Comparison of ENCODE assay signal across 24 cellular contexts in genomic region chr15:77822631-77823230, GRCh38.
DNase-seq lines count a peak whose midpoint lies in the region; ATAC-seq and TF ChIP-seq lines count a peak whose summit lies in the region.
"Had no signal": no experiment of that assay in that cellular context is flagged by ENCODE, and none has a peak within 500 bp of the region (broad histone marks: within the 10 kb centered on the region; RNA-seq: fewer than 3 reads in every experiment).

No MANE protein-coding gene starts in this region.

- no peak for ATAC-seq in HG02798 (IDR thresholded peaks at IDR 0.05; ENCODE audit: poor library complexity, unreplicated experiment)
- ATAC-seq: T-helper 17 cell had no signal

- H3K18ac ChIP-seq in neuronal stem cell (ENCODE audit: low read length): peak overlapping the region; percentile 21

- H3K27ac ChIP-seq in A673 (ENCODE audit: low read depth, low read length, poor library complexity, severe bottlenecking) (peak overlapping the region; percentile 27), neuronal stem cell (replicated peaks; ENCODE audit: low read length) (no peak overlapping the region)
- H3K27ac ChIP-seq: 22Rv1, BLaER1, SK-N-MC had no signal

- H2AFZ ChIP-seq in neuronal stem cell (ENCODE audit: low read length): no peak overlapping the region

- peaks cover 6% of the 10 kb centered on the region for H3K36me3 ChIP-seq in A673 (ENCODE audit: insufficient read depth, low read length, poor library complexity, severe bottlenecking)
- no peaks in the 10 kb centered on the region for H3K36me3 ChIP-seq in neuronal stem cell (replicated peaks in 1 of 2; ENCODE audit: control insufficient read depth in 2 of 2, insufficient read depth in 2 of 2, low read length in 2 of 2)
- H3K36me3 ChIP-seq: BLaER1 had no signal

- peak overlapping the region; percentile 17 for H3K4ac ChIP-seq in neuronal stem cell (ENCODE audit: low read length)

- no peak overlapping the region for H4K8ac ChIP-seq in neuronal stem cell (ENCODE audit: low read depth, low read length)

- H2AK5ac ChIP-seq in neuronal stem cell (ENCODE audit: low read depth, low read length): peak overlapping the region; percentile 16

- H4K91ac ChIP-seq in neuronal stem cell (ENCODE audit: low read depth, low read length, poor library complexity): no peak overlapping the region

- no peak overlapping the region for H3K4me2 ChIP-seq in neuronal stem cell (ENCODE audit: insufficient read depth, low read length, poor library complexity, severe bottlenecking)
- H3K4me2 ChIP-seq: BLaER1 had no signal

- DNase-seq in DMS 273 (lab: John Stamatoyannopoulos, UW; ENCODE audit: unreplicated experiment): peak; percentile 11
- no peak for DNase-seq in DMS 273 treated with DMSO at 0.1 percent for 48 hours (lab: John Stamatoyannopoulos, UW)
- DNase-seq in A673 (ENCODE audit: low spot score): no peak
- peak; percentile 8 for DNase-seq in NCI-H69 (lab: John Stamatoyannopoulos, UW)
- DNase-seq in neuronal stem cell (ENCODE audit: low spot score): no peak
- no peak for DNase-seq in NCI-H1048 (lab: John Stamatoyannopoulos, UW)
- DNase-seq: ACHN; CD4-positive, CD25-positive, alpha-beta regulatory T cell; GDM1; GOT3; HCEC 1CT; KBM-7; MV-4-11; NCI-H1105 treated with DMSO at 0.1 percent for 48 hours; NCI-H1694; NCI-H2029 treated with DMSO at 0.1 percent for 48 hours; NCI-H774; RPMI8226; SHP77 treated with DMSO at 0.1 percent for 48 hours; T-helper 17 cell had no signal

- H3K27me3 ChIP-seq in A673 (replicated peaks; ENCODE audit: insufficient read depth, low read depth, low read length, poor library complexity) (no peaks in the 10 kb centered on the region), neuronal stem cell (ENCODE audit: control insufficient read depth in 3 of 3, insufficient read depth in 3 of 3, low read depth in 1 of 3, low read length in 3 of 3) (peaks cover 10 to 84% (median 36%) of the 10 kb centered on the region in 3 experiments)

- H3K4me1 ChIP-seq in A673 (ENCODE audit: insufficient read depth, low read length, poor library complexity, severe bottlenecking) (peaks cover 28% of the 10 kb centered on the region), neuronal stem cell (ENCODE audit: control insufficient read depth in 2 of 2, insufficient read depth in 1 of 2, low read depth in 1 of 2, low read length in 2 of 2) (peaks cover 3 to 8% of the 10 kb centered on the region in 2 donors)
- H3K4me1 ChIP-seq: BLaER1 had no signal

- no peak overlapping the region for H3K23ac ChIP-seq in neuronal stem cell (ENCODE audit: low read depth, low read length, poor library complexity)

- no peaks in the 10 kb centered on the region for H3K9me3 ChIP-seq in A673 (ENCODE audit: low read depth, low read length, poor library complexity, severe bottlenecking)
- H3K9me3 ChIP-seq in neuronal stem cell (replicated peaks in 1 of 2; ENCODE audit: control insufficient read depth in 2 of 2, insufficient read depth in 1 of 2, low read depth in 1 of 2, low read length in 2 of 2): peaks cover 0 to 2% of the 10 kb centered on the region in 2 donors
- H3K9me3 ChIP-seq: BLaER1 had no signal

- H3K79me1 ChIP-seq in neuronal stem cell (ENCODE audit: low read depth, low read length): no peaks in the 10 kb centered on the region

- no peak overlapping the region for H2BK120ac ChIP-seq in neuronal stem cell (ENCODE audit: low read depth, low read length)

- intact Hi-C loops in A673 (cut with micrococcal nuclease; ENCODE audit: unreplicated experiment): loop anchor here (5.0 kb wide), 1 partner anchor 705 kb away; no protein-coding TSS in a partner anchor

- H3K4me3 ChIP-seq in A673 (ENCODE audit: low read depth, low read length, poor library complexity, severe bottlenecking) (no peak overlapping the region), neuronal stem cell (ENCODE audit: low read length in 2 of 2) (no peak overlapping the region)
- H3K4me3 ChIP-seq: BLaER1, SK-N-MC had no signal

- H3K14ac ChIP-seq in neuronal stem cell (ENCODE audit: low read length): no peak overlapping the region

- POLR2A ChIA-PET in A673 (lab: Charles Lee; ENCODE audit: low non-redundant PET): no interaction called here

- no peak overlapping the region for H3K9ac ChIP-seq in neuronal stem cell (ENCODE audit: low read depth, low read length, poor library complexity)
- H3K9ac ChIP-seq: BLaER1 had no signal

- no peak overlapping the region for H2BK12ac ChIP-seq in neuronal stem cell (ENCODE audit: low read length)

- CTCF ChIA-PET in A673 (lab: Charles Lee): no interaction called here

- TF ChIP-seq CTCF in A673 (conservative IDR thresholded peaks at IDR 0.05; ENCODE audit: low read depth, low read length): no peak

- BruUV-seq in A673 (replicated peaks; lab: Mats Ljungman, UMichigan): no TSS peak

- no peak overlapping the region for H2BK15ac ChIP-seq in neuronal stem cell (ENCODE audit: low read length)

- no peak overlapping the region for H2BK5ac ChIP-seq in neuronal stem cell (ENCODE audit: low read length)

- no CpG with 5 or more reads among the region's 7 CpGs for whole genome bisulfite sequencing in neuronal stem cell (ENCODE audit: extremely low coverage in 2 of 2, insufficient read length in 2 of 2, insufficient replicate concordance in 1 of 2), 2 donors

Comparison
In these comparisons a context has a peak if more than half of its experiments do, and no peak if none do; other contexts are left out.
1. DNase-seq: peak in DMS 273 (single experiment) and NCI-H69 (single experiment); none in DMS 273 treated with DMSO at 0.1 percent for 48 hours (single experiment), A673 (single experiment), neuronal stem cell (single experiment) and NCI-H1048 (single experiment).